ENCODE assay signal across 8 cellular contexts in the genomic region with DNA sequence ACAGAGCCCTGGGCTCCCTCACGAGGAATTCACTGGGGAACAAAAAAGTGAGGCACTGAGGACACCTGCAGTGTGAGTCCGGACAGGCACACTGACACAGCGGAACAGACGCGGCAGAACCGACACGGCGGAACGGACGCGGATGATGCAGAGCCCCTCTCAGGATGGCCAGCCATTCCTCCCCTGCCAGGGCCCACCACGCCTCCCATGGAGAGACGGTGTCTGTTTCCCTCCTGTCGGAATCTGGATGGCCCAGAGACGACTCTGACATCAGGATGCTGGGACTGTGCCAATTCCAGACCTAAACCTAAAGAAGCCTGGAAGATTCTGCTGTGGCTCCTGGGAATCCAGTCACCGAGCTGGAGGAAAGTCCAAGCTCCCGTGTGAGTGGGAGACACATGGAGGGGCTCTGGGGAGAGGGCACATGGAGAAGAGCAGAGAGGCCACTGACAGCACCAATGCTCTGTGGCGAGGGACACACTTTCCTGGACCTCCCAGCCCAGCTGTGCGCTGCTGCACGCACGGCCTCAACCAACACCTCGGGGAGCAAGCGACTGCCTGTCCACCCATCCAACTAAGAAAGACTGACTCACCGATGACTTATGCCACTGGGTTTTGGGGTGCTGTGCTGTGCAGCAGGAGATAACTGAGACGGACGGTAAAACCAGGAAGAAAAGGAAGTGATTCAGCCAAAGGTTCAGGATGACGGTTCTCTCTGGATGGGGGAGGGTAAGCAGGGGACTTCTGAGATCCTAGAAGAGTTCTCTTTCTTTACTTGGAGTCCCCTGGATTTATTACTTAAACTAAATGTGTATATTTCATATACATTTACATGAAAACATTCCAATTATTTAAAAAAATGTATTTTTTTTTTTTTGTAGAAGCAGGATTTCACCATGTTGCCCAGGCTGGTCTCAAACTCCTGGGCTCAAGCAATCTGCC. TPM values are rescaled to one million over a fixed set of nuclear protein-coding genes. Genes with fewer than 3 reads are reported as not detected.
A peak's percentile ranks its signal among the peaks of the same experiment; 100 is the strongest.
DNase-seq lines count a peak whose midpoint lies in the region; FAIRE-seq and TF ChIP-seq lines count a peak whose summit lies in the region.
"Had no signal": no experiment of that assay in that cellular context is flagged by ENCODE, and none has a peak within 500 bp of the region (broad histone marks: within the 10 kb centered on the region; RNA-seq: fewer than 3 reads in every experiment).

No MANE protein-coding gene starts in this region.

- peaks cover 54% of the 10 kb centered on the region for H3F3A ChIP-seq in smooth muscle cell (ENCODE audit: low read depth)

- no peak for TF ChIP-seq CTCF in epithelial cell of proximal tubule (conservative IDR thresholded peaks at IDR 0.05; ENCODE audit: low read depth, low read length)
- TF ChIP-seq CTCF in smooth muscle cell (IDR thresholded peaks at IDR 0.05; ENCODE audit: borderline replicate concordance, insufficient read depth, poor library complexity, severe bottlenecking): no peak
- no peak for TF ChIP-seq CTCF in WERI-Rb-1 (IDR thresholded peaks at IDR 0.05; ENCODE audit: low read depth, low read length)

- 38% methylated on average over 27 of the region's 27 CpGs for WGBS in smooth muscle cell (ENCODE audit: low lambda C conversion rate)

- peaks cover 45% of the 10 kb centered on the region for H3K79me2 ChIP-seq in smooth muscle cell (ENCODE audit: low read depth)

- no peak overlapping the region for H3K4me3 ChIP-seq in SJSA1
- H3K4me3 ChIP-seq in epithelial cell of proximal tubule (ENCODE audit: low read depth, low read length): no peak overlapping the region
- no peak overlapping the region for H3K4me3 ChIP-seq in smooth muscle cell
- no peak overlapping the region for H3K4me3 ChIP-seq in WERI-Rb-1 (ENCODE audit: low read depth, low read length)

- DNase-seq in H4 (ENCODE audit: low spot score) (peak; percentile 82), SJSA1 (ENCODE audit: low read depth in 1 of 2, low spot score in 2 of 2) (peak; percentile 87 to 93), epithelial cell of proximal tubule (ENCODE audit: low read depth) (peak; percentile 55), smooth muscle cell (lab: John Stamatoyannopoulos, UW; ENCODE audit: unreplicated experiment) (peak; percentile 30), WERI-Rb-1 (no peak), frontal cortex (ENCODE audit: low spot score in 2 of 2) (no peak), NCI-H2227 (lab: John Stamatoyannopoulos, UW; ENCODE audit: unreplicated experiment) (no peak)

- no peak for FAIRE-seq in frontal cortex (lab: Jason Lieb, UNC)

- H2AFZ ChIP-seq in smooth muscle cell (ENCODE audit: low read depth): no peak overlapping the region

- H4K20me1 ChIP-seq in smooth muscle cell (ENCODE audit: low read depth): peaks cover 29% of the 10 kb centered on the region

- H3K9ac ChIP-seq in smooth muscle cell (ENCODE audit: low read depth): peak overlapping the region; percentile 81

- peak overlapping the region; percentile 81 for H3K4me2 ChIP-seq in smooth muscle cell

- peaks cover 21% of the 10 kb centered on the region for H3K36me3 ChIP-seq in SJSA1
- no peaks in the 10 kb centered on the region for H3K36me3 ChIP-seq in smooth muscle cell (ENCODE audit: low read depth)
- peaks cover 7% of the 10 kb centered on the region for H3K36me3 ChIP-seq in WERI-Rb-1

- H3K27me3 ChIP-seq in SJSA1 (replicated peaks) (no peaks in the 10 kb centered on the region), smooth muscle cell (ENCODE audit: low read depth) (no peaks in the 10 kb centered on the region), WERI-Rb-1 (ENCODE audit: insufficient read depth, low read depth, severe bottlenecking) (no peaks in the 10 kb centered on the region)

- H3K4me1 ChIP-seq in SJSA1 (replicated peaks) (peaks cover 80% of the 10 kb centered on the region), smooth muscle cell (ENCODE audit: low read depth) (peaks cover 55% of the 10 kb centered on the region)

- H3K27ac ChIP-seq in SJSA1 (peak overlapping the region; percentile 99), smooth muscle cell (ENCODE audit: low read depth) (peak overlapping the region; percentile 100), WERI-Rb-1 (no peak overlapping the region)

- H3K9me3 ChIP-seq in SJSA1 (replicated peaks) (no peaks in the 10 kb centered on the region), smooth muscle cell (replicated peaks; ENCODE audit: low read depth) (no peaks in the 10 kb centered on the region), WERI-Rb-1 (ENCODE audit: severe bottlenecking) (no peaks in the 10 kb centered on the region)

RNA-seq across cellular contexts. Expression of a gene that starts 23.3 kb away (rescaled TPM):
- 17.5 and 30.5 TPM in 2 replicates for total RNA-seq in H4 (2014; rRNA removed; shearing (Covaris generic))
- total RNA-seq in SJSA1 (2014; rRNA removed; shearing (Covaris generic)): 26.6 and 33.6 TPM in 2 replicates
- total RNA-seq in epithelial cell of proximal tubule (22.5 and 23.6 TPM in 2 replicates), smooth muscle cell (19.6 and 29.4 TPM in 2 replicates), frontal cortex (46.9 TPM)
- 42.5 and 43.0 TPM in 2 replicates for polyA plus RNA-seq in smooth muscle cell

RNA-seq across cellular contexts. Expression of a gene that starts 51.4 kb away (rescaled TPM):
- not detected in 2 replicates for total RNA-seq in H4 (2014; rRNA removed; shearing (Covaris generic))
- total RNA-seq in SJSA1 (2014; rRNA removed; shearing (Covaris generic)): not detected in 2 replicates
- total RNA-seq in epithelial cell of proximal tubule (not detected in 2 replicates), smooth muscle cell (not detected in 2 replicates), frontal cortex (0.82 TPM)
- not detected in 2 replicates for polyA plus RNA-seq in smooth muscle cell
- total RNA-seq: SK-MEL-5 had no signal

Comparison
In these comparisons a context has a peak if more than half of its experiments do, and no peak if none do; other contexts are left out.
1. DNase-seq: peak in H4 (single experiment), SJSA1 (2 of 2), epithelial cell of proximal tubule (single experiment) and smooth muscle cell (single experiment); none in WERI-Rb-1 (single experiment), frontal cortex (0 of 2) and NCI-H2227 (single experiment).